Comparison of ENCODE assay signal across 14 cellular contexts in genomic region chr2:200708951-200709350, GRCh38.
DNase-seq lines count a peak whose midpoint lies in the region; ATAC-seq and TF ChIP-seq lines count a peak whose summit lies in the region.
"Had no signal": no experiment of that assay in that cellular context is flagged by ENCODE, and none has a peak within 500 bp of the region (broad histone marks: within the 10 kb centered on the region; RNA-seq: fewer than 3 reads in every experiment).

No MANE protein-coding gene starts in this region.

- intact Hi-C loops in HCT116 (cut with micrococcal nuclease) (loop anchor here (10.0 kb wide), 1 partner anchor 1004 kb away; no protein-coding TSS in a partner anchor), PC-9 (cut with micrococcal nuclease; ENCODE audit: unreplicated experiment) (no loop called here)
- intact Hi-C loops in activated naive CD4-positive, alpha-beta T cell treated with anti-CD3 and anti-CD28 coated beads for 36 hours (cut with micrococcal nuclease), result no loop called here

- no peak overlapping the region for H3K4me3 Mint-ChIP-seq in activated naive CD4-positive, alpha-beta T cell treated with anti-CD3 and anti-CD28 coated beads, Interleukin-2, amount 50 U/mL, for 24 hours
- no peak overlapping the region for H3K4me3 Mint-ChIP-seq in activated naive CD4-positive, alpha-beta T cell treated with anti-CD3 and anti-CD28 coated beads for 36 hours
- H3K4me3 Mint-ChIP-seq: CD14-positive monocyte; CD4-positive, alpha-beta memory T cell had no signal

- H4K20me1 ChIP-seq in HCT116 (ENCODE audit: insufficient read depth) (no peaks in the 10 kb centered on the region), SU-DHL-6 (ENCODE audit: low read depth, low read length) (no peaks in the 10 kb centered on the region), PC-9 (ENCODE audit: insufficient read depth) (no peaks in the 10 kb centered on the region)

- H3K9ac ChIP-seq in HCT116 (ENCODE audit: low read length) (no peak overlapping the region), SU-DHL-6 (ENCODE audit: low read length) (no peak overlapping the region)

- H3K36me3 ChIP-seq in HCT116 (ENCODE audit: control insufficient read depth in 1 of 2, insufficient read depth in 2 of 2, low read length in 2 of 2) (no peaks in the 10 kb centered on the region), SU-DHL-6 (ENCODE audit: low read length) (no peaks in the 10 kb centered on the region), PC-9 (ENCODE audit: low read depth) (no peaks in the 10 kb centered on the region)
- H3K36me3 ChIP-seq: BE2C had no signal

- H3K9me3 Mint-ChIP-seq in activated naive CD4-positive, alpha-beta T cell treated with anti-CD3 and anti-CD28 coated beads, Interleukin-2, amount 50 U/mL, for 24 hours, result no peaks in the 10 kb centered on the region
- no peaks in the 10 kb centered on the region for H3K9me3 Mint-ChIP-seq in activated naive CD4-positive, alpha-beta T cell treated with anti-CD3 and anti-CD28 coated beads for 36 hours
- H3K9me3 Mint-ChIP-seq: CD14-positive monocyte had no signal

- H3K27ac Mint-ChIP-seq in activated naive CD4-positive, alpha-beta T cell treated with anti-CD3 and anti-CD28 coated beads, Interleukin-2, amount 50 U/mL, for 24 hours, result peak overlapping the region; percentile 33
- H3K27ac Mint-ChIP-seq in activated naive CD4-positive, alpha-beta T cell treated with anti-CD3 and anti-CD28 coated beads for 36 hours, result no peak overlapping the region

- CTCF ChIA-PET in HCT116 (lab: Charles Lee) (no interaction called here), PC-9 (lab: Charles Lee) (no interaction called here)
- CTCF ChIA-PET in activated naive CD4-positive, alpha-beta T cell treated with anti-CD3 and anti-CD28 coated beads for 36 hours (lab: Charles Lee), result interaction anchor here (0.6 kb wide), 1 partner anchor 146 kb away, joined by 4 read pairs; no protein-coding TSS in a partner anchor

- H3K4me3 ChIP-seq in HCT116 (replicated peaks in 1 of 2; ENCODE audit: low read depth in 1 of 2, low read length in 2 of 2) (no peak overlapping the region), SU-DHL-6 (ENCODE audit: insufficient read depth, low read length, poor library complexity, severe bottlenecking) (no peak overlapping the region), PC-9 (no peak overlapping the region)

- no peak overlapping the region for H3K27ac ChIP-seq in HCT116 (ENCODE audit: low read depth, low read length)
- H3K27ac ChIP-seq in SU-DHL-6 (ENCODE audit: low read depth, low read length), result peak overlapping the region; percentile 67
- H3K27ac ChIP-seq in PC-9, result no peak overlapping the region

- no peak for TF ChIP-seq RAD21 in HCT116 (IDR thresholded peaks at IDR 0.05; ENCODE audit: low read depth)

- no peak for TF ChIP-seq POLR2A in HCT116 (IDR thresholded peaks at IDR 0.05; ENCODE audit: borderline replicate concordance, extremely low read depth, insufficient read depth, insufficient read length)

- no TSS peak for BruUV-seq in HCT116 (replicated peaks; lab: Mats Ljungman, UMichigan)
- no TSS peak for BruUV-seq in PC-9 (replicated peaks; lab: Mats Ljungman, UMichigan)

- H3K4me2 ChIP-seq in HCT116 (ENCODE audit: low read length), result no peak overlapping the region
- peak overlapping the region; percentile 24 for H3K4me2 ChIP-seq in SU-DHL-6 (ENCODE audit: low read depth, low read length, poor library complexity, severe bottlenecking)
- no peak overlapping the region for H3K4me2 ChIP-seq in PC-9

- ATAC-seq in HCT116, result no peak

- H3K27me3 Mint-ChIP-seq in activated naive CD4-positive, alpha-beta T cell treated with anti-CD3 and anti-CD28 coated beads, Interleukin-2, amount 50 U/mL, for 24 hours, result no peaks in the 10 kb centered on the region
- no peaks in the 10 kb centered on the region for H3K27me3 Mint-ChIP-seq in activated naive CD4-positive, alpha-beta T cell treated with anti-CD3 and anti-CD28 coated beads for 36 hours (ENCODE audit: low read depth)
- H3K27me3 Mint-ChIP-seq: CD4-positive, alpha-beta memory T cell had no signal

- H3K27me3 ChIP-seq in HCT116 (ENCODE audit: insufficient read depth, low read length) (no peaks in the 10 kb centered on the region), SU-DHL-6 (ENCODE audit: low read length) (no peaks in the 10 kb centered on the region), PC-9 (ENCODE audit: insufficient read depth, low read depth) (no peaks in the 10 kb centered on the region)
- H3K27me3 ChIP-seq: BE2C had no signal

- H2AFZ ChIP-seq in HCT116 (ENCODE audit: low read depth, low read length, poor library complexity, severe bottlenecking) (no peak overlapping the region), SU-DHL-6 (ENCODE audit: low read depth, low read length, severe bottlenecking) (no peak overlapping the region), PC-9 (no peak overlapping the region)

- POLR2A ChIA-PET in HCT116 (lab: Charles Lee) (no interaction called here), PC-9 (lab: Charles Lee; ENCODE audit: unreplicated experiment) (interaction anchor here (0.7 kb wide), 1 partner anchor 360 kb away, joined by 6 read pairs; no protein-coding TSS in a partner anchor)

- H3K36me3 Mint-ChIP-seq in activated naive CD4-positive, alpha-beta T cell treated with anti-CD3 and anti-CD28 coated beads, Interleukin-2, amount 50 U/mL, for 24 hours, result no peaks in the 10 kb centered on the region
- H3K36me3 Mint-ChIP-seq in activated naive CD4-positive, alpha-beta T cell treated with anti-CD3 and anti-CD28 coated beads for 36 hours (ENCODE audit: low read depth), result no peaks in the 10 kb centered on the region
- H3K36me3 Mint-ChIP-seq: CD14-positive monocyte; CD4-positive, alpha-beta memory T cell had no signal

- H3K9me2 ChIP-seq in HCT116 (ENCODE audit: insufficient read depth) (no peaks in the 10 kb centered on the region), SU-DHL-6 (replicated peaks; ENCODE audit: insufficient read depth, low read length) (no peaks in the 10 kb centered on the region), PC-9 (ENCODE audit: insufficient read depth) (no peaks in the 10 kb centered on the region)

- TF ChIP-seq CTCF in HCT116 (IDR thresholded peaks at IDR 0.05 in 2 of 3, conservative IDR thresholded peaks at IDR 0.05 in 1 of 3; ENCODE audit: borderline replicate concordance in 1 of 3, insufficient read depth in 1 of 3, low read depth in 2 of 3, low read length in 2 of 3), result no peak
- no peak for TF ChIP-seq CTCF in SU-DHL-6 (IDR thresholded peaks at IDR 0.05; ENCODE audit: insufficient read depth, low read length, poor library complexity, severe bottlenecking)
- TF ChIP-seq CTCF in PC-9 (conservative IDR thresholded peaks at IDR 0.05), result no peak

- H3F3A ChIP-seq in SU-DHL-6 (ENCODE audit: insufficient read depth) (no peaks in the 10 kb centered on the region), PC-9 (ENCODE audit: insufficient read depth, low read depth) (peaks cover 8% of the 10 kb centered on the region)

- H3K4me1 ChIP-seq in HCT116 (ENCODE audit: control insufficient read depth in 1 of 2, insufficient read depth in 2 of 2, low read length in 2 of 2) (peaks cover 9 to 14% of the 10 kb centered on the region in 2 experiments), PC-9 (replicated peaks; ENCODE audit: insufficient read depth) (peaks cover 8% of the 10 kb centered on the region)
- H3K4me1 ChIP-seq: BE2C had no signal

- H3K9me3 ChIP-seq in HCT116 (ENCODE audit: control insufficient read depth in 1 of 2, insufficient read depth in 1 of 2, low read depth in 1 of 2, low read length in 2 of 2) (no peaks in the 10 kb centered on the region), SU-DHL-6 (ENCODE audit: insufficient read depth, low read length) (no peaks in the 10 kb centered on the region), PC-9 (ENCODE audit: insufficient read depth, low read depth) (no peaks in the 10 kb centered on the region)
- H3K9me3 ChIP-seq: BE2C had no signal

- RAD21 ChIA-PET in HCT116 (lab: Charles Lee; ENCODE audit: low non-redundant PET in 1 of 2, low total read pairs in 2 of 2, uncharacterized antibody in 2 of 2, unreplicated experiment in 2 of 2), result interaction anchor here in 1 of 2 experiments (1.0 kb wide), 1 partner anchor 26 kb away, joined by 4 read pairs; no protein-coding TSS in a partner anchor

- H3K79me2 ChIP-seq in HCT116 (ENCODE audit: insufficient read depth, low read length) (no peaks in the 10 kb centered on the region), SU-DHL-6 (ENCODE audit: insufficient read depth, low read length) (no peaks in the 10 kb centered on the region), PC-9 (ENCODE audit: low read depth) (no peaks in the 10 kb centered on the region)

- peaks cover 13% of the 10 kb centered on the region for H3K4me1 Mint-ChIP-seq in activated naive CD4-positive, alpha-beta T cell treated with anti-CD3 and anti-CD28 coated beads, Interleukin-2, amount 50 U/mL, for 24 hours
- peaks cover 44% of the 10 kb centered on the region for H3K4me1 Mint-ChIP-seq in activated naive CD4-positive, alpha-beta T cell treated with anti-CD3 and anti-CD28 coated beads for 36 hours (ENCODE audit: low read depth)

- no peak for DNase-seq in activated naive CD4-positive, alpha-beta T cell treated with anti-CD3 and anti-CD28 coated beads, Interleukin-2, amount 50 U/mL, for 16 hours
- DNase-seq in HCT116 (ENCODE audit: low read depth, low spot score), result no peak
- peak; percentile 4 for DNase-seq in fibroblast of the conjunctiva (ENCODE audit: low read depth)
- no peak for DNase-seq in PC-9
- no peak for DNase-seq in activated naive CD4-positive, alpha-beta T cell treated with anti-CD3 and anti-CD28 coated beads for 36 hours
- DNase-seq: BE2C; CD4-positive, alpha-beta memory T cell; DMS79 treated with DMSO at 0.1 percent for 48 hours; GF-D8; GOT3; H7 had no signal

TF ChIP-seq in HCT116, 20 proteins besides CTCF, POLR2A, EP300 and RAD21:
- no peak for TF ChIP-seq ZNF274 (IDR thresholded peaks at IDR 0.05; ENCODE audit: low read depth, low read length)
- peak; percentile 63; the same call in 1 of the 2 replicates for TF ChIP-seq CEBPB (IDR thresholded peaks at IDR 0.05; ENCODE audit: low read depth)
